Comparison of ENCODE assay signal across 8 cellular contexts in the genomic region with DNA sequence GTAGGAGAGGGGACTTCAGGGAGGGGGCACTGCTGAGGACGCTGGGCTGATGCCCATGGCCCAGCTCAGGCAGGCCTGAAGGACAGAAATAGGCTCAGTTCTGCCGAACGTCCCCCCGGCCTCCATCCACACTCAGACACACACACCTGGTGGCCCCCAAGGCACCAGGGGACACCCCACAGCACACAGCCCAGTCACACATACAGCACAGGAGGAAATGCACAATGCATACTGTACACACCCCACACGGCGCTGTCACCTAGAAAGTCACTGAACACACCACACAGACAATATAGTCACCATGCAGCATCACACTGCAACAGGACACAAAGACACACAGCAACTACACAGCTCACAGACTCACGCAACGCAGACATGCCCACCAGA. TPM values are rescaled to one million over a fixed set of nuclear protein-coding genes. Genes with fewer than 3 reads are reported as not detected.
DNase-seq lines count a peak whose midpoint lies in the region; ATAC-seq and TF ChIP-seq lines count a peak whose summit lies in the region.

No MANE protein-coding gene starts in this region.

- ATAC-seq in left ventricle myocardium superior, result peak; percentile 15
- ATAC-seq in upper lobe of right lung, result peak; percentile 11

- intact Hi-C loops in left ventricle myocardium superior (cut with micrococcal nuclease) (no loop called here), upper lobe of right lung (cut with DNase I) (no loop called here)
- intact Hi-C loops in activated CD4-positive, alpha-beta memory T cell treated with anti-CD3 and anti-CD28 coated beads for 36 hours (cut with micrococcal nuclease), result loop anchor here (1.0 to 2.0 kb wide), 3 partner anchors 14 to 22 kb away; partner anchors contain the start of gene TMEM222

- peak overlapping the region; percentile 92 for H3K27ac Mint-ChIP-seq in activated CD4-positive, alpha-beta memory T cell treated with anti-CD3 and anti-CD28 coated beads for 36 hours

- no peak overlapping the region for H3K27ac ChIP-seq in right atrium auricular region
- H3K27ac ChIP-seq in iPS-20b (ENCODE audit: low read length), result no peak overlapping the region
- H3K27ac ChIP-seq in upper lobe of right lung, result peak overlapping the region; percentile 82

- H3K4me1 ChIP-seq in right atrium auricular region, result peaks cover 0 to 9% of the 10 kb centered on the region in 2 donors
- H3K4me1 ChIP-seq in iPS-20b (ENCODE audit: insufficient read depth, low read length), result peaks cover 4% of the 10 kb centered on the region
- peaks cover 8% of the 10 kb centered on the region for H3K4me1 ChIP-seq in upper lobe of right lung

- H3K4me3 Mint-ChIP-seq in activated CD4-positive, alpha-beta memory T cell treated with anti-CD3 and anti-CD28 coated beads for 36 hours, result peak overlapping the region; percentile 84

- no peaks in the 10 kb centered on the region for H3K27me3 Mint-ChIP-seq in activated CD4-positive, alpha-beta memory T cell treated with anti-CD3 and anti-CD28 coated beads for 36 hours

- H3K4me3 ChIP-seq in right atrium auricular region (no peak overlapping the region), iPS-20b (ENCODE audit: low read length) (peak overlapping the region; percentile 60), upper lobe of right lung (peak overlapping the region; percentile 62)

- H3K36me3 ChIP-seq in right atrium auricular region, result no peaks in the 10 kb centered on the region
- H3K36me3 ChIP-seq in iPS-20b (ENCODE audit: insufficient read depth, low read depth, low read length), result no peaks in the 10 kb centered on the region
- no peaks in the 10 kb centered on the region for H3K36me3 ChIP-seq in upper lobe of right lung

- peaks cover 1% of the 10 kb centered on the region for H3K36me3 Mint-ChIP-seq in activated CD4-positive, alpha-beta memory T cell treated with anti-CD3 and anti-CD28 coated beads for 36 hours

- H3K27me3 ChIP-seq in right atrium auricular region (no peaks in the 10 kb centered on the region), iPS-20b (ENCODE audit: insufficient read depth, low read length) (no peaks in the 10 kb centered on the region), upper lobe of right lung (no peaks in the 10 kb centered on the region)

- CTCF ChIA-PET in activated CD4-positive, alpha-beta memory T cell treated with anti-CD3 and anti-CD28 coated beads for 36 hours (lab: Charles Lee), result interaction anchor here (1.1 to 9.8 kb wide), 7 partner anchors 9 to 188 kb away, joined by 3 to 80 read pairs (median 5); partner anchors contain the start of genes MAP3K6 and SLC9A1

- TF ChIP-seq CTCF in right atrium auricular region (IDR thresholded peaks at IDR 0.05) (no peak), upper lobe of right lung (IDR thresholded peaks at IDR 0.05) (no peak)

- H3K9me3 ChIP-seq in right atrium auricular region (no peaks in the 10 kb centered on the region), iPS-20b (ENCODE audit: insufficient read depth, low read depth, low read length) (no peaks in the 10 kb centered on the region), upper lobe of right lung (no peaks in the 10 kb centered on the region)

- no peak for DNase-seq in left ventricle myocardium superior
- no peak for DNase-seq in right atrium auricular region (ENCODE audit: low spot score)
- peak; percentile 70 for DNase-seq in activated CD4-positive, alpha-beta memory T cell treated with anti-CD3 and anti-CD28 coated beads for 36 hours
- no peak for DNase-seq in upper lobe of right lung
- no peak for DNase-seq in dedifferentiated amniotic fluid mesenchymal stem cell (ENCODE audit: extremely low spot score)
- no peak for DNase-seq in middle frontal gyrus (ENCODE audit: extremely low spot score, low spot score)
- DNase-seq in ecto neural progenitor cell (ENCODE audit: low spot score), result no peak

- H3K9ac ChIP-seq in iPS-20b (ENCODE audit: low read depth, low read length), result peak overlapping the region; percentile 56; the same call in 1 of the 2 replicates

- H3K9me3 Mint-ChIP-seq in activated CD4-positive, alpha-beta memory T cell treated with anti-CD3 and anti-CD28 coated beads for 36 hours, result no peaks in the 10 kb centered on the region

- H3K4me1 Mint-ChIP-seq in activated CD4-positive, alpha-beta memory T cell treated with anti-CD3 and anti-CD28 coated beads for 36 hours (ENCODE audit: low read depth), result peaks cover 53% of the 10 kb centered on the region

- POLR2A ChIA-PET in activated CD4-positive, alpha-beta memory T cell treated with anti-CD3 and anti-CD28 coated beads for 36 hours (lab: Charles Lee), result interaction anchor here (0.7 to 1.6 kb wide), 3 partner anchors 20 to 907 kb away, joined by 3 to 6 read pairs (median 5); partner anchors contain the start of gene TMEM222

RNA-seq across cellular contexts. Expression of gene SYTL1, which starts 0.6 kb away (rescaled TPM):
- total RNA-seq in left ventricle myocardium superior, result 1.1 TPM
- 1 to 10 TPM; 1.3 to 1.8 TPM for total RNA-seq in right atrium auricular region
- total RNA-seq in activated CD4-positive, alpha-beta memory T cell treated with anti-CD3 and anti-CD28 coated beads for 36 hours, result 10 to 100 TPM; 27.3 to 30.4 TPM
- total RNA-seq in upper lobe of right lung, result 30.6 TPM

RNA-seq across cellular contexts. Expression of gene TMEM222, which starts 20.4 kb away (rescaled TPM):
- total RNA-seq in left ventricle myocardium superior (19.9 TPM), right atrium auricular region (10 to 100 TPM; 13.6 to 24.3 TPM), upper lobe of right lung (36.7 TPM)
- 10 to 100 TPM; 22.8 to 24.6 TPM for total RNA-seq in activated CD4-positive, alpha-beta memory T cell treated with anti-CD3 and anti-CD28 coated beads for 36 hours

RNA-seq across cellular contexts. Expression of gene MAP3K6, which starts 24.4 kb away (rescaled TPM):
- total RNA-seq in left ventricle myocardium superior, result 46.6 TPM
- 10 to 100 TPM; 31.3 to 42.1 TPM for total RNA-seq in right atrium auricular region
- total RNA-seq in activated CD4-positive, alpha-beta memory T cell treated with anti-CD3 and anti-CD28 coated beads for 36 hours, result 1 to 10 TPM; 8.2 to 9.7 TPM
- total RNA-seq in upper lobe of right lung, result 144 TPM

RNA-seq across cellular contexts. Expression of gene FCN3, which starts 32.2 kb away (rescaled TPM):
- total RNA-seq in left ventricle myocardium superior, result 19.3 TPM
- 10 to 100 TPM; 21.1 to 36.6 TPM for total RNA-seq in right atrium auricular region
- not detected for total RNA-seq in activated CD4-positive, alpha-beta memory T cell treated with anti-CD3 and anti-CD28 coated beads for 36 hours
- total RNA-seq in upper lobe of right lung, result 826 TPM

RNA-seq across cellular contexts. Expression of gene CD164L2, which starts 40.7 kb away (rescaled TPM):
- total RNA-seq in left ventricle myocardium superior (not detected), right atrium auricular region (not detected), upper lobe of right lung (1.2 TPM)
- total RNA-seq in activated CD4-positive, alpha-beta memory T cell treated with anti-CD3 and anti-CD28 coated beads for 36 hours, result not detected

Comparison
In these comparisons a context has a peak if more than half of its experiments do, and no peak if none do; other contexts are left out.
1. H3K4me3 ChIP-seq: peak in iPS-20b (single experiment) and upper lobe of right lung (single experiment); none in right atrium auricular region (0 of 2).
2. RNA of gene SYTL1, which starts 0.6 kb away (total RNA-seq): 30.6 TPM in upper lobe of right lung (single experiment) and 27.3 to 30.4 TPM in activated CD4-positive, alpha-beta memory T cell treated with anti-CD3 and anti-CD28 coated beads for 36 hours; 1.3 to 1.8 TPM in right atrium auricular region and 1.1 TPM in left ventricle myocardium superior (single experiment); every median in the first group is over 10 times any median in the second.